ENCODE assay signal across 1 cellular context in the genomic region with DNA sequence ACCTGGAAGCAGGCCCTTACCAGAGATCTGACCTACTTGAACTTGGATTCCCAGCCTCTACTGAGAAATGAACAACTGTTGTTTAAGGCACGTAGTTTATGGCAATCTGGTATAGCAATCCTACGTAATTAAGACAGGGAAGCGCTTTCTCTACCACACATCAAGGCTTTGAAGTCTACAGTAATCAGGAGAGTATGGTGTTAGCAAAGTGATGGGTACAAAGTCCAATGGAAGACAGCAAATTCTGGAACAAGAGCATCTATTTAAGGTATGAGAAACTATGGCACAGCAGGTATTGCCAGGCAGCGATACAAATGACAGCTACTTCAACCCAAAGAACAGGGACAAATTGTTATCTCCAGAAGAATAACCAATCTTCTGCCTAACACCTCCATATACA.
TF ChIP-seq lines count a peak whose summit lies in the region.

No MANE protein-coding gene starts in this region.

TF ChIP-seq in HepG2, 621 proteins besides CTCF, POLR2A, EP300 and RAD21 (continued from another document and continues in another):
- TF ChIP-seq, protein P1, sequence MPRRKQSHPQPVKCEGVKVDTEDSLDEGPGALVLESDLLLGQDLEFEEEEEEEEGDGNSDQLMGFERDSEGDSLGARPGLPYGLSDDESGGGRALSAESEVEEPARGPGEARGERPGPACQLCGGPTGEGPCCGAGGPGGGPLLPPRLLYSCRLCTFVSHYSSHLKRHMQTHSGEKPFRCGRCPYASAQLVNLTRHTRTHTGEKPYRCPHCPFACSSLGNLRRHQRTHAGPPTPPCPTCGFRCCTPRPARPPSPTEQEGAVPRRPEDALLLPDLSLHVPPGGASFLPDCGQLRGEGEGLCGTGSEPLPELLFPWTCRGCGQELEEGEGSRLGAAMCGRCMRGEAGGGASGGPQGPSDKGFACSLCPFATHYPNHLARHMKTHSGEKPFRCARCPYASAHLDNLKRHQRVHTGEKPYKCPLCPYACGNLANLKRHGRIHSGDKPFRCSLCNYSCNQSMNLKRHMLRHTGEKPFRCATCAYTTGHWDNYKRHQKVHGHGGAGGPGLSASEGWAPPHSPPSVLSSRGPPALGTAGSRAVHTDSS (CRISPR knock-in tag; conservative IDR thresholded peaks at IDR 0.05): no peak
- no peak; the same call in 1 of the 2 replicates for TF ChIP-seq YEATS2 (CRISPR knock-in tag; IDR thresholded peaks at IDR 0.05; ENCODE audit: borderline replicate concordance)
- no peak for TF ChIP-seq ZSCAN9 (CRISPR knock-in tag; IDR thresholded peaks at IDR 0.05; ENCODE audit: borderline replicate concordance)
- no peak for TF ChIP-seq TEAD2 (CRISPR knock-in tag; IDR thresholded peaks at IDR 0.05)
- peak; percentile 42; the same call in 1 of the 2 replicates for TF ChIP-seq CEBPG (CRISPR knock-in tag; IDR thresholded peaks at IDR 0.05)
- TF ChIP-seq, protein P2, sequence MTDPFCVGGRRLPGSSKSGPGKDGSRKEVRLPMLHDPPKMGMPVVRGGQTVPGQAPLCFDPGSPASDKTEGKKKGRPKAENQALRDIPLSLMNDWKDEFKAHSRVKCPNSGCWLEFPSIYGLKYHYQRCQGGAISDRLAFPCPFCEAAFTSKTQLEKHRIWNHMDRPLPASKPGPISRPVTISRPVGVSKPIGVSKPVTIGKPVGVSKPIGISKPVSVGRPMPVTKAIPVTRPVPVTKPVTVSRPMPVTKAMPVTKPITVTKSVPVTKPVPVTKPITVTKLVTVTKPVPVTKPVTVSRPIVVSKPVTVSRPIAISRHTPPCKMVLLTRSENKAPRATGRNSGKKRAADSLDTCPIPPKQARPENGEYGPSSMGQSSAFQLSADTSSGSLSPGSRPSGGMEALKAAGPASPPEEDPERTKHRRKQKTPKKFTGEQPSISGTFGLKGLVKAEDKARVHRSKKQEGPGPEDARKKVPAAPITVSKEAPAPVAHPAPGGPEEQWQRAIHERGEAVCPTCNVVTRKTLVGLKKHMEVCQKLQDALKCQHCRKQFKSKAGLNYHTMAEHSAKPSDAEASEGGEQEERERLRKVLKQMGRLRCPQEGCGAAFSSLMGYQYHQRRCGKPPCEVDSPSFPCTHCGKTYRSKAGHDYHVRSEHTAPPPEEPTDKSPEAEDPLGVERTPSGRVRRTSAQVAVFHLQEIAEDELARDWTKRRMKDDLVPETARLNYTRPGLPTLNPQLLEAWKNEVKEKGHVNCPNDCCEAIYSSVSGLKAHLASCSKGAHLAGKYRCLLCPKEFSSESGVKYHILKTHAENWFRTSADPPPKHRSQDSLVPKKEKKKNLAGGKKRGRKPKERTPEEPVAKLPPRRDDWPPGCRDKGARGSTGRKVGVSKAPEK (CRISPR knock-in tag; IDR thresholded peaks at IDR 0.05; ENCODE audit: borderline replicate concordance): no peak
- TF ChIP-seq POLR2G (IDR thresholded peaks at IDR 0.05; ENCODE audit: low read depth, low read length): peak; percentile 51; the same call in 1 of the 2 replicates
- no peak for TF ChIP-seq ZNF160 (CRISPR knock-in tag; IDR thresholded peaks at IDR 0.05)
- TF ChIP-seq, protein P3, sequence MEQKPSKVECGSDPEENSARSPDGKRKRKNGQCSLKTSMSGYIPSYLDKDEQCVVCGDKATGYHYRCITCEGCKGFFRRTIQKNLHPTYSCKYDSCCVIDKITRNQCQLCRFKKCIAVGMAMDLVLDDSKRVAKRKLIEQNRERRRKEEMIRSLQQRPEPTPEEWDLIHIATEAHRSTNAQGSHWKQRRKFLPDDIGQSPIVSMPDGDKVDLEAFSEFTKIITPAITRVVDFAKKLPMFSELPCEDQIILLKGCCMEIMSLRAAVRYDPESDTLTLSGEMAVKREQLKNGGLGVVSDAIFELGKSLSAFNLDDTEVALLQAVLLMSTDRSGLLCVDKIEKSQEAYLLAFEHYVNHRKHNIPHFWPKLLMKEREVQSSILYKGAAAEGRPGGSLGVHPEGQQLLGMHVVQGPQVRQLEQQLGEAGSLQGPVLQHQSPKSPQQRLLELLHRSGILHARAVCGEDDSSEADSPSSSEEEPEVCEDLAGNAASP (CRISPR knock-in tag; IDR thresholded peaks at IDR 0.05; ENCODE audit: borderline replicate concordance): peak; percentile 76; the same call in 1 of the 2 replicates
- TF ChIP-seq, protein P4, sequence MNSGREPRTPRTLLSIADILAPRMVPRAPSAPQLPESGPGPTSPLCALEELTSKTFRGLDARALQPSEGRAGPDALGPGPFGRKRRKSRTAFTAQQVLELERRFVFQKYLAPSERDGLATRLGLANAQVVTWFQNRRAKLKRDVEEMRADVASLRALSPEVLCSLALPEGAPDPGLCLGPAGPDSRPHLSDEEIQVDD (CRISPR knock-in tag; IDR thresholded peaks at IDR 0.05; ENCODE audit: borderline replicate concordance): no peak
- peak; percentile 77 for TF ChIP-seq HNF4G (IDR thresholded peaks at IDR 0.05; ENCODE audit: borderline replicate concordance, low read depth, low read length)
- TF ChIP-seq HNF4G (CRISPR knock-in tag; IDR thresholded peaks at IDR 0.05; ENCODE audit: borderline replicate concordance, low read depth): peak; percentile 73; the same call in 1 of the 2 replicates
- peak; percentile 27; the same call in 1 of the 2 replicates for TF ChIP-seq NR2F6 (IDR thresholded peaks at IDR 0.05)
- peak; percentile 44; the same call in 1 of the 2 replicates for TF ChIP-seq NR2F6 (CRISPR knock-in tag; IDR thresholded peaks at IDR 0.05)
- 0 out of 2 replicates have a peak, but pooled peaks have one; percentile 34 for TF ChIP-seq RCOR2 (CRISPR knock-in tag; IDR thresholded peaks at IDR 0.05)
- TF ChIP-seq ATM (IDR thresholded peaks at IDR 0.05; ENCODE audit: borderline replicate concordance): no peak
- TF ChIP-seq FOXM1 (CRISPR knock-in tag; IDR thresholded peaks at IDR 0.05): no peak
- TF ChIP-seq TEAD3 (CRISPR knock-in tag; optimal IDR thresholded peaks at IDR 0.05; ENCODE audit: borderline replicate concordance): peak; percentile 61
- no peak for TF ChIP-seq FIP1L1 (IDR thresholded peaks at IDR 0.05; ENCODE audit: borderline replicate concordance, insufficient read depth, low read depth, low read length)
- no peak for TF ChIP-seq HOXD1 (CRISPR knock-in tag; IDR thresholded peaks at IDR 0.05)
- no peak for TF ChIP-seq ARNTL (CRISPR knock-in tag; IDR thresholded peaks at IDR 0.05)
- no peak for TF ChIP-seq ISX (CRISPR knock-in tag; conservative IDR thresholded peaks at IDR 0.05)
- TF ChIP-seq, protein P5, sequence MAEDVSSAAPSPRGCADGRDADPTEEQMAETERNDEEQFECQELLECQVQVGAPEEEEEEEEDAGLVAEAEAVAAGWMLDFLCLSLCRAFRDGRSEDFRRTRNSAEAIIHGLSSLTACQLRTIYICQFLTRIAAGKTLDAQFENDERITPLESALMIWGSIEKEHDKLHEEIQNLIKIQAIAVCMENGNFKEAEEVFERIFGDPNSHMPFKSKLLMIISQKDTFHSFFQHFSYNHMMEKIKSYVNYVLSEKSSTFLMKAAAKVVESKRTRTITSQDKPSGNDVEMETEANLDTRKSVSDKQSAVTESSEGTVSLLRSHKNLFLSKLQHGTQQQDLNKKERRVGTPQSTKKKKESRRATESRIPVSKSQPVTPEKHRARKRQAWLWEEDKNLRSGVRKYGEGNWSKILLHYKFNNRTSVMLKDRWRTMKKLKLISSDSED (CRISPR knock-in tag; IDR thresholded peaks at IDR 0.05): no peak
- TF ChIP-seq STAT5B (CRISPR knock-in tag; IDR thresholded peaks at IDR 0.05): no peak
- TF ChIP-seq, protein P6, sequence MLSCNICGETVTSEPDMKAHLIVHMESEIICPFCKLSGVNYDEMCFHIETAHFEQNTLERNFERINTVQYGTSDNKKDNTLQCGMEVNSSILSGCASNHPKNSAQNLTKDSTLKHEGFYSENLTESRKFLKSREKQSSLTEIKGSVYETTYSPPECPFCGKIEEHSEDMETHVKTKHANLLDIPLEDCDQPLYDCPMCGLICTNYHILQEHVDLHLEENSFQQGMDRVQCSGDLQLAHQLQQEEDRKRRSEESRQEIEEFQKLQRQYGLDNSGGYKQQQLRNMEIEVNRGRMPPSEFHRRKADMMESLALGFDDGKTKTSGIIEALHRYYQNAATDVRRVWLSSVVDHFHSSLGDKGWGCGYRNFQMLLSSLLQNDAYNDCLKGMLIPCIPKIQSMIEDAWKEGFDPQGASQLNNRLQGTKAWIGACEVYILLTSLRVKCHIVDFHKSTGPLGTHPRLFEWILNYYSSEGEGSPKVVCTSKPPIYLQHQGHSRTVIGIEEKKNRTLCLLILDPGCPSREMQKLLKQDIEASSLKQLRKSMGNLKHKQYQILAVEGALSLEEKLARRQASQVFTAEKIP (CRISPR knock-in tag; IDR thresholded peaks at IDR 0.05; ENCODE audit: borderline replicate concordance): no peak
- no peak for TF ChIP-seq ZNF773 (CRISPR knock-in tag; IDR thresholded peaks at IDR 0.05; ENCODE audit: borderline replicate concordance)
- TF ChIP-seq ZNF792 (CRISPR knock-in tag; IDR thresholded peaks at IDR 0.05): 0 out of 2 replicates have a peak, but pooled peaks have one; percentile 50
- TF ChIP-seq, protein P7, sequence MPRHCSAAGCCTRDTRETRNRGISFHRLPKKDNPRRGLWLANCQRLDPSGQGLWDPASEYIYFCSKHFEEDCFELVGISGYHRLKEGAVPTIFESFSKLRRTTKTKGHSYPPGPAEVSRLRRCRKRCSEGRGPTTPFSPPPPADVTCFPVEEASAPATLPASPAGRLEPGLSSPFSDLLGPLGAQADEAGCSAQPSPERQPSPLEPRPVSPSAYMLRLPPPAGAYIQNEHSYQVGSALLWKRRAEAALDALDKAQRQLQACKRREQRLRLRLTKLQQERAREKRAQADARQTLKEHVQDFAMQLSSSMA (CRISPR knock-in tag; IDR thresholded peaks at IDR 0.05): no peak
- no peak for TF ChIP-seq HOXA5 (CRISPR knock-in tag; IDR thresholded peaks at IDR 0.05)
- no peak for TF ChIP-seq TSC22D2 (CRISPR knock-in tag; IDR thresholded peaks at IDR 0.05; ENCODE audit: borderline replicate concordance)
- no peak for TF ChIP-seq KDM1A (CRISPR knock-in tag; IDR thresholded peaks at IDR 0.05)
- no peak for TF ChIP-seq ZBTB20 (CRISPR knock-in tag; IDR thresholded peaks at IDR 0.05; ENCODE audit: borderline replicate concordance, low read depth)
- TF ChIP-seq ADNP (CRISPR knock-in tag; IDR thresholded peaks at IDR 0.05): no peak
- no peak for TF ChIP-seq CCAR2 (optimal IDR thresholded peaks at IDR 0.05; ENCODE audit: low read depth, low read length)
- TF ChIP-seq ZNF451 (CRISPR knock-in tag; IDR thresholded peaks at IDR 0.05): no peak
- TF ChIP-seq, protein P8, sequence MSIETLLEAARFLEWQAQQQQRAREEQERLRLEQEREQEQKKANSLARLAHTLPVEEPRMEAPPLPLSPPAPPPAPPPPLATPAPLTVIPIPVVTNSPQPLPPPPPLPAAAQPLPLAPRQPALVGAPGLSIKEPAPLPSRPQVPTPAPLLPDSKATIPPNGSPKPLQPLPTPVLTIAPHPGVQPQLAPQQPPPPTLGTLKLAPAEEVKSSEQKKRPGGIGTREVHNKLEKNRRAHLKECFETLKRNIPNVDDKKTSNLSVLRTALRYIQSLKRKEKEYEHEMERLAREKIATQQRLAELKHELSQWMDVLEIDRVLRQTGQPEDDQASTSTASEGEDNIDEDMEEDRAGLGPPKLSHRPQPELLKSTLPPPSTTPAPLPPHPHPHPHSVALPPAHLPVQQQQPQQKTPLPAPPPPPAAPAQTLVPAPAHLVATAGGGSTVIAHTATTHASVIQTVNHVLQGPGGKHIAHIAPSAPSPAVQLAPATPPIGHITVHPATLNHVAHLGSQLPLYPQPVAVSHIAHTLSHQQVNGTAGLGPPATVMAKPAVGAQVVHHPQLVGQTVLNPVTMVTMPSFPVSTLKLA (IDR thresholded peaks at IDR 0.05): no peak
- TF ChIP-seq, protein P9, sequence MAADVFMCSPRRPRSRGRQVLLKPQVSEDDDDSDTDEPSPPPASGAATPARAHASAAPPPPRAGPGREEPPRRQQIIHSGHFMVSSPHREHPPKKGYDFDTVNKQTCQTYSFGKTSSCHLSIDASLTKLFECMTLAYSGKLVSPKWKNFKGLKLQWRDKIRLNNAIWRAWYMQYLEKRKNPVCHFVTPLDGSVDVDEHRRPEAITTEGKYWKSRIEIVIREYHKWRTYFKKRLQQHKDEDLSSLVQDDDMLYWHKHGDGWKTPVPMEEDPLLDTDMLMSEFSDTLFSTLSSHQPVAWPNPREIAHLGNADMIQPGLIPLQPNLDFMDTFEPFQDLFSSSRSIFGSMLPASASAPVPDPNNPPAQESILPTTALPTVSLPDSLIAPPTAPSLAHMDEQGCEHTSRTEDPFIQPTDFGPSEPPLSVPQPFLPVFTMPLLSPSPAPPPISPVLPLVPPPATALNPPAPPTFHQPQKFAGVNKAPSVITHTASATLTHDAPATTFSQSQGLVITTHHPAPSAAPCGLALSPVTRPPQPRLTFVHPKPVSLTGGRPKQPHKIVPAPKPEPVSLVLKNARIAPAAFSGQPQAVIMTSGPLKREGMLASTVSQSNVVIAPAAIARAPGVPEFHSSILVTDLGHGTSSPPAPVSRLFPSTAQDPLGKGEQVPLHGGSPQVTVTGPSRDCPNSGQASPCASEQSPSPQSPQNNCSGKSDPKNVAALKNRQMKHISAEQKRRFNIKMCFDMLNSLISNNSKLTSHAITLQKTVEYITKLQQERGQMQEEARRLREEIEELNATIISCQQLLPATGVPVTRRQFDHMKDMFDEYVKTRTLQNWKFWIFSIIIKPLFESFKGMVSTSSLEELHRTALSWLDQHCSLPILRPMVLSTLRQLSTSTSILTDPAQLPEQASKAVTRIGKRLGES (CRISPR knock-in tag; IDR thresholded peaks at IDR 0.05; ENCODE audit: borderline replicate concordance): no peak
- no peak for TF ChIP-seq ZNF205 (CRISPR knock-in tag; IDR thresholded peaks at IDR 0.05)
- peak; percentile 80 for TF ChIP-seq SAP130 (CRISPR knock-in tag; IDR thresholded peaks at IDR 0.05; ENCODE audit: low read depth)
- no peak for TF ChIP-seq PHF5A (CRISPR knock-in tag; IDR thresholded peaks at IDR 0.05; ENCODE audit: low read depth, unreplicated experiment)
- TF ChIP-seq, protein P10, sequence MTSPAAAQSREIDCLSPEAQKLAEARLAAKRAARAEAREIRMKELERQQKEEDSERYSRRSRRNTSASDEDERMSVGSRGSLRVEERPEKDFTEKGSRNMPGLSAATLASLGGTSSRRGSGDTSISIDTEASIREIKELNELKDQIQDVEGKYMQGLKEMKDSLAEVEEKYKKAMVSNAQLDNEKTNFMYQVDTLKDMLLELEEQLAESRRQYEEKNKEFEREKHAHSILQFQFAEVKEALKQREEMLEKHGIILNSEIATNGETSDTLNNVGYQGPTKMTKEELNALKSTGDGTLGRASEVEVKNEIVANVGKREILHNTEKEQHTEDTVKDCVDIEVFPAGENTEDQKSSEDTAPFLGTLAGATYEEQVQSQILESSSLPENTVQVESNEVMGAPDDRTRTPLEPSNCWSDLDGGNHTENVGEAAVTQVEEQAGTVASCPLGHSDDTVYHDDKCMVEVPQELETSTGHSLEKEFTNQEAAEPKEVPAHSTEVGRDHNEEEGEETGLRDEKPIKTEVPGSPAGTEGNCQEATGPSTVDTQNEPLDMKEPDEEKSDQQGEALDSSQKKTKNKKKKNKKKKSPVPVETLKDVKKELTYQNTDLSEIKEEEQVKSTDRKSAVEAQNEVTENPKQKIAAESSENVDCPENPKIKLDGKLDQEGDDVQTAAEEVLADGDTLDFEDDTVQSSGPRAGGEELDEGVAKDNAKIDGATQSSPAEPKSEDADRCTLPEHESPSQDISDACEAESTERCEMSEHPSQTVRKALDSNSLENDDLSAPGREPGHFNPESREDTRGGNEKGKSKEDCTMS (CRISPR knock-in tag; conservative IDR thresholded peaks at IDR 0.05): no peak
- TF ChIP-seq MTA3 (CRISPR knock-in tag; IDR thresholded peaks at IDR 0.05): no peak
